In the genomic region with DNA sequence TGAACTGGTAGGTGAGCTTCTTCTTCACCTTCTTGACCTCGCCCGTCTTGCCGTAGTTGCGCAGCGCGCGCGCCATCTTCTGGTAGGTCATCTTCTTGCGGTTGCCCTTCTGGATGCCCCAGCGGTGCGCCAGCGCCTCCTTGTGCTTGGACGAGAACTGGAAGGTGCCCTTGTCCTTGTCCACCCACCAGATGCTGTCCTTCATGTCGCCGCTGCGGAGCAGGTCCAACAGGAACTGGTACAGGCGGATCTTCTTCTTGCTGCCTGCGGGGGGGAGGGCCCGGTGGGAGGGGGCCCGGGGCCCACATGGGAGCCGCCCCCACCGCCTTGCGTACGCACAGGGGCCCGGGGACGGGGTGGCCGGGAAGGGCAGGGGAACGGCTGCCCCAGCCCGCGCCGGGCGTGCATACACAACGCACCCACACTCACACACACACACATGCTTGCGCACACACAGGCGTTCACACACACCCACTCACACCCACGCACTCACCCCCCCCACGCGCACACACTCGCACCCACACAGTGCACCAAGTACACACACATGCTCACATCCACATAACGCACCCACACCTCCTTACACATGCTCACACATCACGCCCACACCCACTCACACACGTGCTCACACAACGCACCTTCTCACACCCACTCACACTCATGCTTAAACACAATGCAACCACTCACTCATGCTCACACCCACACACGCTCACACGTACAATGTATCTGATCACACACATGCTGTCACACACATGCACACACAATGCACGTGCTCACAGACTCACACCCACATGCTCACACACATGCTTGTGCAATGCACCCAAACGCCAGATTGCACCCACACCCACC, we compare ENCODE assay signal across 8 cellular contexts. TPM values are rescaled to one million over a fixed set of nuclear protein-coding genes. Genes with fewer than 3 reads are reported as not detected.
DNase-seq lines count a peak whose midpoint lies in the region; ATAC-seq and TF ChIP-seq lines count a peak whose summit lies in the region.

No MANE protein-coding gene starts in this region.

- H3K4me3 Mint-ChIP-seq in activated T-helper 2 cell treated with anti-CD3 and anti-CD28 coated beads, Interferon-gamma antibody, Interleukin-2, Interleukin-4, amounts not matched to agents 10 μg/mL and 5 μg/mL and 100 μg/mL, durations not matched to agents 14 hours and 24 hours and 36 hours (ENCODE audit: low read depth) = no peak overlapping the region

- in situ Hi-C loops in ACHN (cut with HindIII; ENCODE audit: low pct_ligation_motif_present, low pct_unique_long_range_greater_than_20kb, low sequenced_read_pairs) = no loop called here
- in situ Hi-C loops in GM13977 (cut with MboI; ENCODE audit: low pct_unique_long_range_greater_than_20kb, low sequenced_read_pairs, unreplicated experiment) = no loop called here

- H3K4me1 Mint-ChIP-seq in activated T-helper 2 cell treated with anti-CD3 and anti-CD28 coated beads, Interferon-gamma antibody, Interleukin-2, Interleukin-4, amounts not matched to agents 10 μg/mL and 5 μg/mL and 100 μg/mL, durations not matched to agents 14 hours and 24 hours and 36 hours (ENCODE audit: low read depth) = peaks cover 8% of the 10 kb centered on the region

- H3K9me3 Mint-ChIP-seq in activated T-helper 2 cell treated with anti-CD3 and anti-CD28 coated beads, Interferon-gamma antibody, Interleukin-2, Interleukin-4, amounts not matched to agents 10 μg/mL and 5 μg/mL and 100 μg/mL, durations not matched to agents 14 hours and 24 hours and 36 hours = no peaks in the 10 kb centered on the region

- peak; percentile 90 for DNase-seq in ACHN
- DNase-seq in GM13977 (ENCODE audit: low spot score) = no peak
- peak; percentile 95 for DNase-seq in NCI-H2227 (lab: John Stamatoyannopoulos, UW; ENCODE audit: unreplicated experiment)
- peak; percentile 20 for DNase-seq in activated T-helper 2 cell treated with anti-CD3 and anti-CD28 coated beads, Interferon-gamma antibody, Interleukin-2, Interleukin-4, amounts not matched to agents 10 μg/mL and 5 μg/mL and 100 μg/mL, durations not matched to agents 14 hours and 24 hours and 36 hours (ENCODE audit: low spot score)
- peak; percentile 95 for DNase-seq in Right ventricle myocardium inferior (ENCODE audit: missing footprints)
- DNase-seq in omental fat pad (ENCODE audit: low spot score) = peak; percentile 88

- no peaks in the 10 kb centered on the region for H3K36me3 Mint-ChIP-seq in activated T-helper 2 cell treated with anti-CD3 and anti-CD28 coated beads, Interferon-gamma antibody, Interleukin-2, Interleukin-4, amounts not matched to agents 10 μg/mL and 5 μg/mL and 100 μg/mL, durations not matched to agents 14 hours and 24 hours and 36 hours (ENCODE audit: low read depth)

- TF ChIP-seq CTCF in GM13977 (IDR thresholded peaks at IDR 0.05; ENCODE audit: extremely low read depth, insufficient read depth, missing control alignments) = peak; percentile 40
- TF ChIP-seq CTCF in omental fat pad (IDR thresholded peaks at IDR 0.05) = peak in 1 of 3 donors; percentile 82

- H3K27me3 Mint-ChIP-seq in activated T-helper 2 cell treated with anti-CD3 and anti-CD28 coated beads, Interferon-gamma antibody, Interleukin-2, Interleukin-4, amounts not matched to agents 10 μg/mL and 5 μg/mL and 100 μg/mL, durations not matched to agents 14 hours and 24 hours and 36 hours (ENCODE audit: low read depth) = no peaks in the 10 kb centered on the region

- ATAC-seq in Right ventricle myocardium inferior = peak; percentile 58
- ATAC-seq in omental fat pad (ENCODE audit: low FRiP score) = peak; percentile 82
- no peak for ATAC-seq in HG03097 (IDR thresholded peaks at IDR 0.05; ENCODE audit: low FRiP score, unreplicated experiment)
- no peak for ATAC-seq in GM21619 (IDR thresholded peaks at IDR 0.05; ENCODE audit: unreplicated experiment)

- H3K27ac Mint-ChIP-seq in activated T-helper 2 cell treated with anti-CD3 and anti-CD28 coated beads, Interferon-gamma antibody, Interleukin-2, Interleukin-4, amounts not matched to agents 10 μg/mL and 5 μg/mL and 100 μg/mL, durations not matched to agents 14 hours and 24 hours and 36 hours = no peak overlapping the region

- intact Hi-C loops in activated T-helper 2 cell treated with anti-CD3 and anti-CD28 coated beads, Interferon-gamma antibody, Interleukin-2, Interleukin-4, amounts not matched to agents 10 μg/mL and 5 μg/mL and 100 μg/mL, durations not matched to agents 14 hours and 24 hours and 36 hours (cut with micrococcal nuclease) = no loop called here
- intact Hi-C loops in Right ventricle myocardium inferior (cut with DNase I) = loop anchor here (1.0 to 5.0 kb wide), 4 partner anchors 86 to 463 kb away; no protein-coding TSS in a partner anchor

RNA-seq across cellular contexts. Expression of a gene that starts 3.0 kb away (rescaled TPM):
- not detected in 2 replicates for total RNA-seq in activated T-helper 2 cell treated with anti-CD3 and anti-CD28 coated beads, Interferon-gamma antibody, Interleukin-2, Interleukin-4, amounts not matched to agents 10 μg/mL and 5 μg/mL and 100 μg/mL, durations not matched to agents 14 hours and 24 hours and 36 hours
- total RNA-seq in Right ventricle myocardium inferior = 2,397 TPM
- under 1 TPM; 0.19 to 0.79 (median 0.21) TPM for total RNA-seq in omental fat pad

RNA-seq across cellular contexts. Expression of a gene that starts 22.8 kb away (rescaled TPM):
- total RNA-seq in activated T-helper 2 cell treated with anti-CD3 and anti-CD28 coated beads, Interferon-gamma antibody, Interleukin-2, Interleukin-4, amounts not matched to agents 10 μg/mL and 5 μg/mL and 100 μg/mL, durations not matched to agents 14 hours and 24 hours and 36 hours = 0.11 TPM in 1 of 2 replicates, not detected in the other
- total RNA-seq in Right ventricle myocardium inferior (14.6 TPM), omental fat pad (10 to 100 TPM; 25.0 to 69.4 (median 48.4) TPM)

RNA-seq across cellular contexts. Expression of a gene that starts 52.9 kb away (rescaled TPM):
- total RNA-seq in activated T-helper 2 cell treated with anti-CD3 and anti-CD28 coated beads, Interferon-gamma antibody, Interleukin-2, Interleukin-4, amounts not matched to agents 10 μg/mL and 5 μg/mL and 100 μg/mL, durations not matched to agents 14 hours and 24 hours and 36 hours = 12.5 and 15.2 TPM in 2 replicates
- total RNA-seq in Right ventricle myocardium inferior = 35.0 TPM
- total RNA-seq in omental fat pad = 10 to 100 TPM; 41.5 to 57.1 (median 50.6) TPM

Comparison
In these comparisons a context has a peak if more than half of its experiments do, and no peak if none do; other contexts are left out.
1. ATAC-seq: peak in Right ventricle myocardium inferior (single experiment) and omental fat pad (single experiment); none in HG03097 (single experiment) and GM21619 (single experiment).
2. RNA of a gene that starts 3.0 kb away (total RNA-seq): 2,397 TPM in Right ventricle myocardium inferior (single experiment); 0.19 to 0.79 TPM in omental fat pad and not detected in activated T-helper 2 cell treated with anti-CD3 and anti-CD28 coated beads, Interferon-gamma antibody, Interleukin-2, Interleukin-4, amounts not matched to agents 10 μg/mL and 5 μg/mL and 100 μg/mL, durations not matched to agents 14 hours and 24 hours and 36 hours; every median in the first group is over 1,000 times any median in the second.
3. RNA of a gene that starts 22.8 kb away (total RNA-seq): 25.0 to 69.4 TPM in omental fat pad and 14.6 TPM in Right ventricle myocardium inferior (single experiment); 0.11 TPM in activated T-helper 2 cell treated with anti-CD3 and anti-CD28 coated beads, Interferon-gamma antibody, Interleukin-2, Interleukin-4, amounts not matched to agents 10 μg/mL and 5 μg/mL and 100 μg/mL, durations not matched to agents 14 hours and 24 hours and 36 hours; every median in the first group is over 10 times any median in the second.